Comparison of ENCODE assay signal across 28 cellular contexts in genomic region chr17:53135969-53136368, GRCh38.
"Had no signal": no experiment of that assay in that cellular context is flagged by ENCODE, and none has a peak within 500 bp of the region (broad histone marks: within the 10 kb centered on the region; RNA-seq: fewer than 3 reads in every experiment).

No MANE protein-coding gene starts in this region.

- H3K4me3 Mint-ChIP-seq: naive B cell; natural killer cell treated with Interleukin-12 subunit alpha and Interleukin-12 subunit beta and Interleukin-15 and Interleukin-18, amount 100 ng/mL, for 72 hours; neural progenitor cell; stimulated activated effector memory CD8-positive, alpha-beta T cell treated with anti-CD3 and anti-CD28 coated beads, Interleukin-12 subunit alpha, Interleukin-12 subunit beta, amount 100 ng/mL, for 72 hours had no signal

- H3K4me2 ChIP-seq: hepatocyte, neural progenitor cell had no signal

- H3K36me3 ChIP-seq: gastrocnemius medialis, heart left ventricle, left lung, neural progenitor cell, right lobe of liver, stomach, thyroid gland, vagina had no signal

- H3K9me3 ChIP-seq: gastrocnemius medialis, heart left ventricle, left lung, mucosa of descending colon, right lobe of liver, stomach, thyroid gland, vagina had no signal

- H3K36me3 Mint-ChIP-seq: naive B cell; natural killer cell treated with Interleukin-12 subunit alpha and Interleukin-12 subunit beta and Interleukin-15 and Interleukin-18, amount 100 ng/mL, for 72 hours; neural progenitor cell; stimulated activated effector memory CD8-positive, alpha-beta T cell treated with anti-CD3 and anti-CD28 coated beads, Interleukin-12 subunit alpha, Interleukin-12 subunit beta, amount 100 ng/mL, for 72 hours had no signal

- H3K4me1 ChIP-seq: left lung, neural progenitor cell, parathyroid adenoma, right lobe of liver, stomach, thyroid gland, vagina had no signal

- H3K27ac Mint-ChIP-seq: naive B cell; natural killer cell treated with Interleukin-12 subunit alpha and Interleukin-12 subunit beta and Interleukin-15 and Interleukin-18, amount 100 ng/mL, for 72 hours; neural progenitor cell; progenitor cell of endocrine pancreas; stimulated activated effector memory CD8-positive, alpha-beta T cell treated with anti-CD3 and anti-CD28 coated beads, Interleukin-12 subunit alpha, Interleukin-12 subunit beta, amount 100 ng/mL, for 72 hours had no signal

- H3K27me3 Mint-ChIP-seq: naive B cell; natural killer cell treated with Interleukin-12 subunit alpha and Interleukin-12 subunit beta and Interleukin-15 and Interleukin-18, amount 100 ng/mL, for 72 hours; progenitor cell of endocrine pancreas had no signal

- H3K27me3 ChIP-seq: gastrocnemius medialis, heart left ventricle, hepatocyte, left lung, neural progenitor cell, stomach, thyroid gland, vagina had no signal

- H3K4me1 Mint-ChIP-seq: naive B cell; neural progenitor cell; stimulated activated effector memory CD8-positive, alpha-beta T cell treated with anti-CD3 and anti-CD28 coated beads, Interleukin-12 subunit alpha, Interleukin-12 subunit beta, amount 100 ng/mL, for 72 hours had no signal

- H3K9me3 Mint-ChIP-seq: neural progenitor cell had no signal

- H3K27ac ChIP-seq: dorsolateral prefrontal cortex, epithelial cell of prostate, gastrocnemius medialis, heart left ventricle, hepatocyte, left lung, neural progenitor cell, parathyroid adenoma, right lobe of liver, stomach, thyroid gland, vagina had no signal

- FAIRE-seq: small intestine had no signal

- H2AFZ ChIP-seq: hepatocyte, neural progenitor cell, parathyroid adenoma had no signal

- H3K79me2 ChIP-seq: hepatocyte, parathyroid adenoma had no signal

- DNase-seq: cortex of kidney; dorsolateral prefrontal cortex; effector CD4-positive, alpha-beta T cell; foreskin fibroblast; gastrocnemius medialis; heart left ventricle; kidney; left lung; mammary epithelial cell; mucosa of descending colon; naive B cell; right lobe of liver; small intestine; stimulated activated CD4-positive, alpha-beta T cell treated with anti-CD3 and anti-CD28 coated beads, Interleukin-12 subunit alpha, Interleukin-12 subunit beta, amount 100 ng/mL, for 4 hours; stimulated activated CD4-positive, alpha-beta T cell treated with anti-CD3 and anti-CD28 coated beads, Interleukin-1b, Interleukin-23, amount 100 ng/mL, for 48 hours; stimulated activated CD4-positive, alpha-beta T cell treated with anti-CD3 and anti-CD28 coated beads, Interleukin-4, amount 100 ng/mL, for 1 hour; stimulated activated naive CD4-positive, alpha-beta T cell treated with Interleukin-2 at 50 U/mL for 16 hours; stomach; thyroid gland; trophoblast cell had no signal

- H3K9ac ChIP-seq: neural progenitor cell, parathyroid adenoma had no signal

- H3K4me3 ChIP-seq: dorsolateral prefrontal cortex, gastrocnemius medialis, heart left ventricle, hepatocyte, left lung, mucosa of descending colon, neural progenitor cell, right lobe of liver, stomach, thyroid gland, vagina had no signal
